ENCODE assay signal across 17 cellular contexts in genomic region chr17:29135464-29135863, GRCh38.
"Had no signal": no experiment of that assay in that cellular context is flagged by ENCODE, and none has a peak within 500 bp of the region (broad histone marks: within the 10 kb centered on the region; RNA-seq: fewer than 3 reads in every experiment).

No MANE protein-coding gene starts in this region.

- ATAC-seq: activated naive CD4-positive, alpha-beta T cell treated with anti-CD3 and anti-CD28 coated beads, Interleukin-2, amount 50 U/mL, for 72 hours; body of pancreas; natural killer cell treated with Interleukin-12 subunit alpha and Interleukin-12 subunit beta and Interleukin-15 and Interleukin-18, amount 100 ng/mL, for 72 hours had no signal

- H3K36me3 Mint-ChIP-seq: natural killer cell treated with Interleukin-12 subunit alpha and Interleukin-12 subunit beta and Interleukin-15 and Interleukin-18, amount 100 ng/mL, for 72 hours had no signal

- H3K27me3 Mint-ChIP-seq: natural killer cell treated with Interleukin-12 subunit alpha and Interleukin-12 subunit beta and Interleukin-15 and Interleukin-18, amount 100 ng/mL, for 72 hours had no signal

- DNase-seq: activated CD8-positive, alpha-beta memory T cell treated with anti-CD3 and anti-CD28 coated beads for 24 hours; activated effector memory CD4-positive, alpha-beta T cell treated with anti-CD3 and anti-CD28 coated beads, Interleukin-2, amount 50 U/mL, for 16 hours; amygdala; body of pancreas; central memory CD4-positive, alpha-beta T cell; colonic mucosa; kidney glomerular epithelial cell; mesendoderm; nucleus accumbens; stimulated activated CD4-positive, alpha-beta T cell treated with anti-CD3 and anti-CD28 coated beads, Interleukin-15, amount 100 ng/mL, for 24 hours; stimulated activated CD4-positive, alpha-beta T cell treated with anti-CD3 and anti-CD28 coated beads, Interleukin-4, amount 100 ng/mL, for 24 hours; stimulated activated naive CD4-positive, alpha-beta T cell treated with Interleukin-2 at 50 U/mL for 16 hours; substantia nigra; T-helper 9 cell; transverse colon had no signal

- H3K9me3 Mint-ChIP-seq: activated naive CD4-positive, alpha-beta T cell treated with anti-CD3 and anti-CD28 coated beads, Interleukin-2, amount 50 U/mL, for 72 hours; natural killer cell treated with Interleukin-12 subunit alpha and Interleukin-12 subunit beta and Interleukin-15 and Interleukin-18, amount 100 ng/mL, for 72 hours had no signal

- H3K4me3 Mint-ChIP-seq: natural killer cell treated with Interleukin-12 subunit alpha and Interleukin-12 subunit beta and Interleukin-15 and Interleukin-18, amount 100 ng/mL, for 72 hours had no signal
